23 cellular contexts compared by ENCODE assay signal in genomic region chr3:148931574-148931973, GRCh38. TPM values are rescaled to one million over a fixed set of nuclear protein-coding genes. Genes with fewer than 3 reads are reported as not detected.
DNase-seq lines count a peak whose midpoint lies in the region; ATAC-seq, FAIRE-seq and TF ChIP-seq lines count a peak whose summit lies in the region.
"Had no signal": no experiment of that assay in that cellular context is flagged by ENCODE, and none has a peak within 500 bp of the region (broad histone marks: within the 10 kb centered on the region; RNA-seq: fewer than 3 reads in every experiment).

No MANE protein-coding gene starts in this region.

- H3K27ac ChIP-seq in C4-2B (no peak overlapping the region), IMR-90 (ENCODE audit: insufficient read depth, low read length) (no peak overlapping the region), OCI-LY7 (ENCODE audit: low read depth, low read length, poor library complexity, severe bottlenecking) (no peak overlapping the region), K562 (ENCODE audit: extremely low read depth, low read depth, low read length) (no peak overlapping the region)

- H3K56ac ChIP-seq in IMR-90 (ENCODE audit: extremely low read depth, insufficient read depth, low read length) = no peak overlapping the region

- no peak overlapping the region for H4K5ac ChIP-seq in IMR-90 (ENCODE audit: low read depth, low read length)

- H3K9me3 ChIP-seq in IMR-90 (ENCODE audit: control insufficient read depth, insufficient read depth, low read length) (no peaks in the 10 kb centered on the region), OCI-LY7 (ENCODE audit: low read length) (no peaks in the 10 kb centered on the region), K562 (replicated peaks; ENCODE audit: control insufficient read depth, insufficient read depth, low read depth, low read length) (no peaks in the 10 kb centered on the region)
- H3K9me3 ChIP-seq: Caco-2, MG63, SK-N-SH had no signal

- TF ChIP-seq POLR2A in IMR-90 (IDR thresholded peaks at IDR 0.05; ENCODE audit: low read depth, low read length) (no peak), K562 (conservative IDR thresholded peaks at IDR 0.05) (no peak)

- H4K91ac ChIP-seq in IMR-90 (ENCODE audit: insufficient read depth, low read depth, low read length) = no peak overlapping the region

- BruUV-seq in IMR-90 (replicated peaks; lab: Mats Ljungman, UMichigan) (no TSS peak), OCI-LY7 (replicated peaks; lab: Mats Ljungman, UMichigan) (no TSS peak), K562 (replicated peaks; lab: Mats Ljungman, UMichigan) (no TSS peak)

- in situ Hi-C loops in IMR-90 (cut with MboI; ENCODE audit: low sequenced_read_pairs) = loop anchor here (25.0 kb wide), 1 partner anchor 994 kb away; no protein-coding TSS in a partner anchor
- in situ Hi-C loops in K562 (cut with MboI) = loop anchor here (25.0 kb wide), 1 partner anchor 1544 kb away; no protein-coding TSS in a partner anchor

- H2BK15ac ChIP-seq in IMR-90 (ENCODE audit: low read depth, low read length) = 0 out of 3 replicates have a peak overlapping the region, but pooled peaks have one; percentile 11

- H2AFZ ChIP-seq in IMR-90 (replicated peaks; ENCODE audit: low read length, poor library complexity) (peak overlapping the region; percentile 28), OCI-LY7 (ENCODE audit: low read length) (no peak overlapping the region), K562 (ENCODE audit: low read depth, low read length) (no peak overlapping the region)

- no peak overlapping the region for H3K9ac ChIP-seq in IMR-90 (ENCODE audit: low read depth, low read length)
- H3K9ac ChIP-seq in K562 (ENCODE audit: insufficient read depth in 1 of 2, low read depth in 2 of 2, low read length in 2 of 2) = no peak overlapping the region
- H3K9ac ChIP-seq: SK-N-SH had no signal

- peak overlapping the region; percentile 16; the same call in 1 of the 2 replicates for H2AK5ac ChIP-seq in IMR-90 (ENCODE audit: low read depth, low read length)

- TF ChIP-seq RAD21 in IMR-90 (IDR thresholded peaks at IDR 0.05; ENCODE audit: low read length) (no peak), K562 (CRISPR knock-in tag; conservative IDR thresholded peaks at IDR 0.05 in 1 of 2, IDR thresholded peaks at IDR 0.05 in 1 of 2) (no peak)

- H3K27me3 ChIP-seq in IMR-90 (ENCODE audit: control insufficient read depth, insufficient read depth, low read length) (no peaks in the 10 kb centered on the region), K562 (ENCODE audit: control insufficient read depth in 2 of 2, insufficient read depth in 2 of 2, low read length in 2 of 2) (no peaks in the 10 kb centered on the region)
- H3K27me3 ChIP-seq: MG63 had no signal

- H3K4me1 ChIP-seq in IMR-90 (ENCODE audit: control insufficient read depth, insufficient read depth, low read length) (no peaks in the 10 kb centered on the region), OCI-LY7 (ENCODE audit: insufficient read depth, low read length, poor library complexity, severe bottlenecking) (no peaks in the 10 kb centered on the region), K562 (replicated peaks in 1 of 2; ENCODE audit: control insufficient read depth in 2 of 2, insufficient read depth in 2 of 2, low read length in 2 of 2) (no peaks in the 10 kb centered on the region)
- H3K4me1 ChIP-seq: Caco-2 had no signal

- no peaks in the 10 kb centered on the region for H3K79me1 ChIP-seq in IMR-90 (ENCODE audit: low read depth in 1 of 2, low read length in 2 of 2)

- no peak overlapping the region for H3K4me2 ChIP-seq in IMR-90 (ENCODE audit: low read depth, low read length)
- H3K4me2 ChIP-seq in OCI-LY7 (ENCODE audit: low read length) = no peak overlapping the region
- no peak overlapping the region for H3K4me2 ChIP-seq in K562 (ENCODE audit: insufficient read depth, low read length)
- H3K4me2 ChIP-seq: SK-N-SH had no signal

- H2BK20ac ChIP-seq in IMR-90 (ENCODE audit: low read depth, low read length) = peak overlapping the region; percentile 76; the same call in 1 of the 2 replicates

- POLR2A ChIA-PET in IMR-90 (lab: Charles Lee; ENCODE audit: unreplicated experiment) = no interaction called here
- POLR2A ChIA-PET in OCI-LY7 (lab: Charles Lee) = no interaction called here
- POLR2A ChIA-PET in K562 (lab: Yijun Ruan, JAX) = interaction anchor here (0.5 kb wide), 1 partner anchor 13 kb away, joined by 3 read pairs; no protein-coding TSS in a partner anchor

- no peak overlapping the region for H3K23ac ChIP-seq in IMR-90 (ENCODE audit: low read depth, low read length)

- DNase-seq in IMR-90 = no peak
- DNase-seq in OCI-LY7 (ENCODE audit: low spot score) = no peak
- no peak for DNase-seq in K562 (ENCODE audit: extremely low read depth in 1 of 4, low spot score in 3 of 4)
- DNase-seq in hepatic stellate cell (ENCODE audit: low spot score) = no peak
- DNase-seq in LoVo (ENCODE audit: low spot score) = no peak
- no peak for DNase-seq in CD1c-positive myeloid dendritic cell (ENCODE audit: extremely low spot score)
- DNase-seq in NK-92 treated with Interleukin-12 subunit alpha and Interleukin-12 subunit beta, amount 100 ng/mL, for 24 hours (lab: John Stamatoyannopoulos, UW) = no peak
- DNase-seq: Caco-2; CD4-positive, alpha-beta memory T cell; DMS 273 treated with DMSO at 0.1 percent for 48 hours; DMS79 treated with DMSO at 0.1 percent for 48 hours; Karpas-422; NCI-H1105; NCI-H146; NCI-H2029; NCI-H2227 treated with DMSO at 0.1 percent for 48 hours; NCI-H510A; RPMI8226; SHP77; SK-N-SH had no signal

- no peak for ATAC-seq in IMR-90 (ENCODE audit: low read depth)
- no peak for ATAC-seq in K562
- ATAC-seq: GM12878 had no signal

- intact Hi-C loops in IMR-90 (cut with micrococcal nuclease) (no loop called here), OCI-LY7 (cut with micrococcal nuclease; ENCODE audit: unreplicated experiment) (no loop called here), K562 (cut with micrococcal nuclease) (no loop called here)

- no peaks in the 10 kb centered on the region for H3K79me2 ChIP-seq in OCI-LY7 (ENCODE audit: insufficient read depth, low read depth, low read length)
- H3K79me2 ChIP-seq in K562 (ENCODE audit: control insufficient read depth, insufficient read depth, low read length) = no peaks in the 10 kb centered on the region

- no peak overlapping the region for H4K8ac ChIP-seq in IMR-90 (ENCODE audit: low read depth in 2 of 2, low read length in 2 of 2)

- TF ChIP-seq CTCF in C4-2B (conservative IDR thresholded peaks at IDR 0.05) (peak; percentile 18), IMR-90 (conservative IDR thresholded peaks at IDR 0.05; ENCODE audit: low read depth, low read length) (no peak), OCI-LY7 (conservative IDR thresholded peaks at IDR 0.05; ENCODE audit: low read length) (0 out of 2 replicates have a peak, but pooled peaks have one; percentile 12), K562 (IDR thresholded peaks at IDR 0.05 in 2 of 3, conservative IDR thresholded peaks at IDR 0.05 in 1 of 3; ENCODE audit: insufficient read depth in 2 of 3, low read depth in 1 of 3, low read length in 3 of 3) (no peak)

- TF ChIP-seq EP300 in K562 (IDR thresholded peaks at IDR 0.05; ENCODE audit: low read length) = no peak

- H3K36me3 ChIP-seq in IMR-90 (ENCODE audit: control insufficient read depth, insufficient read depth, low read length) = no peaks in the 10 kb centered on the region
- H3K36me3 ChIP-seq in OCI-LY7 (ENCODE audit: insufficient read depth, low read length) = no peaks in the 10 kb centered on the region
- no peaks in the 10 kb centered on the region for H3K36me3 ChIP-seq in K562 (ENCODE audit: control insufficient read depth, insufficient read depth, low read length)
- H3K36me3 ChIP-seq: MG63 had no signal

- no CpG with 5 or more reads among the region's 4 CpGs for WGBS in IMR-90 (ENCODE audit: extremely low coverage in 2 of 2, insufficient read length in 1 of 2), 2 experiments
- WGBS in K562 (ENCODE audit: insufficient coverage, low coverage, missing lambda C conversion rate) = 0% methylated on average over 4 of the region's 4 CpGs

- H3K9me1 ChIP-seq in IMR-90 (ENCODE audit: insufficient read depth, low read length) (no peaks in the 10 kb centered on the region), K562 (ENCODE audit: control insufficient read depth, insufficient read depth, low read length) (no peaks in the 10 kb centered on the region)

- H3K4ac ChIP-seq in IMR-90 (ENCODE audit: low read depth, low read length) = peak overlapping the region; percentile 41

- dilution Hi-C loops in IMR-90 (cut with HindIII; ENCODE audit: low sequenced_read_pairs, unreplicated experiment) = no loop called here

- no peak for FAIRE-seq in K562 (lab: Jason Lieb, UNC)
- FAIRE-seq: GM12878 had no signal

- H3K18ac ChIP-seq in IMR-90 (ENCODE audit: low read depth, low read length) = no peak overlapping the region

- H2BK120ac ChIP-seq in IMR-90 (ENCODE audit: low read depth, low read length) = peak overlapping the region; percentile 72; the same call in 1 of the 2 replicates

- no peak overlapping the region for H2AK9ac ChIP-seq in IMR-90 (replicated peaks; ENCODE audit: low read depth, low read length, poor library complexity)

- no peaks in the 10 kb centered on the region for H3K9me2 ChIP-seq in OCI-LY7 (ENCODE audit: insufficient read depth, low read length)
- H3K9me2 ChIP-seq: SK-N-SH had no signal

- H3K4me3 ChIP-seq in IMR-90 (ENCODE audit: insufficient read depth, low read depth, low read length) = no peak overlapping the region
- H3K4me3 ChIP-seq in OCI-LY7 (ENCODE audit: low read depth, low read length, poor library complexity, severe bottlenecking) = no peak overlapping the region
- H3K4me3 ChIP-seq in K562 = no peak overlapping the region
- H3K4me3 ChIP-seq: GM12878, MG63 had no signal

- H2BK5ac ChIP-seq in IMR-90 (ENCODE audit: low read depth, low read length, poor library complexity, severe bottlenecking) = no peak overlapping the region

- CTCF ChIA-PET in IMR-90 (lab: Yijun Ruan, JAX) = interaction anchor here (1.0 kb wide), 1 partner anchor 70 kb away, joined by 4 read pairs; no protein-coding TSS in a partner anchor
- CTCF ChIA-PET in OCI-LY7 (lab: Charles Lee; ENCODE audit: unreplicated experiment) = no interaction called here
- CTCF ChIA-PET in K562 (lab: Yijun Ruan, JAX; ENCODE audit: low intra/inter-chr PET ratio) = no interaction called here

- no peaks in the 10 kb centered on the region for H4K20me1 ChIP-seq in IMR-90 (ENCODE audit: insufficient read depth, low read length)
- no peaks in the 10 kb centered on the region for H4K20me1 ChIP-seq in OCI-LY7 (ENCODE audit: insufficient read depth, low read length)
- no peaks in the 10 kb centered on the region for H4K20me1 ChIP-seq in K562 (replicated peaks; ENCODE audit: control insufficient read depth, insufficient read depth, low read length)

- H3K14ac ChIP-seq in IMR-90 (replicated peaks; ENCODE audit: low read depth, low read length) = 0 out of 2 replicates have a peak overlapping the region, but pooled peaks have one; percentile 21

RNA-seq across cellular contexts. Expression of gene GYG1, which starts 59.8 kb away (rescaled TPM):
- total RNA-seq in IMR-90 (2012; rRNA removed) (77.8 and 90.3 TPM in 2 replicates), OCI-LY7 (2022) (53.6 and 54.5 TPM in 2 replicates), K562 (2014; rRNA removed) (15.1 and 15.7 TPM in 2 replicates), K562 (2014; rRNA removed; fragmentation: Illumina TruSeq; extraction: Trizol) (26.1 and 29.5 TPM in 2 replicates), K562 (2015; rRNA removed; fragmentation: Illumina TruSeq; extraction: Trizol) (19.5 and 20.8 TPM in 2 replicates), K562 (2021) (24.6 and 26.6 TPM in 2 replicates)
- polyA plus RNA-seq in IMR-90 (2012; rRNA removed) (43.6 and 48.4 TPM in 2 replicates), K562 (2011; rRNA removed) (17.9 and 24.3 TPM in 2 replicates), K562 (2014; fragmentation: Illumina TruSeq; extraction: Trizol) (28.6 and 28.7 TPM in 2 replicates), K562 (2014; fragmentation: Nextera tagmentation; extraction: Ambion mirVana) (10 to 100 TPM; 27.7 to 38.4 TPM), K562 (2014; rRNA removed) (14.5 and 14.6 TPM in 2 replicates)
- polyA plus RNA-seq in IMR-90 (2012; cell fraction: cytosol; rRNA removed) = 17.9 and 77.6 TPM in 2 replicates
- 44.9 and 46.5 TPM in 2 replicates for polyA plus RNA-seq in IMR-90 (2012; cell fraction: nucleus; rRNA removed; ENCODE audit: low replicate concordance)
- 9.6 and 11.5 TPM in 2 replicates for total RNA-seq in OCI-LY7 (2014; rRNA removed; shearing (Covaris generic))
- total RNA-seq in K562 (2011; cell fraction: chromatin; rRNA removed; ENCODE audit: low replicate concordance) = 7.8 and 12.5 TPM in 2 replicates
- 7.5 and 10.7 TPM in 2 replicates for total RNA-seq in K562 (2011; cell fraction: nucleolus; rRNA removed)
- total RNA-seq in K562 (2011; cell fraction: nucleoplasm; rRNA removed) = 10.3 and 13.1 TPM in 2 replicates
- polyA plus RNA-seq in K562 (2011; cell fraction: cytosol; rRNA removed) = 13.6 and 13.7 TPM in 2 replicates
- 10.6 and 11.9 TPM in 2 replicates for polyA plus RNA-seq in K562 (2011; cell fraction: nucleus; rRNA removed)
- 26.7 and 33.6 TPM in 2 replicates for polyA plus RNA-seq in K562 (2012)
- 24.2 and 25.9 TPM in 2 replicates for polyA minus RNA-seq in K562 (2011; rRNA and poly(A)+ RNA removed)
- polyA minus RNA-seq in K562 (2011; cell fraction: cytosol; rRNA and poly(A)+ RNA removed) = 20.3 and 24.0 TPM in 2 replicates
- polyA minus RNA-seq in K562 (2011; cell fraction: nucleus; rRNA and poly(A)+ RNA removed) = 15.1 and 16.0 TPM in 2 replicates

Comparison
In these comparisons a context has a peak if more than half of its experiments do, and no peak if none do; other contexts are left out.
1. CTCF ChIP-seq: peak in C4-2B (single experiment) and OCI-LY7 (single experiment); none in IMR-90 (single experiment) and K562 (0 of 3).